12 cellular contexts compared by ENCODE assay signal in genomic region chr19:7986321-7987083, GRCh38. TPM values are rescaled to one million over a fixed set of nuclear protein-coding genes. Genes with fewer than 3 reads are reported as not detected.
DNase-seq lines count a peak whose midpoint lies in the region; ATAC-seq and TF ChIP-seq lines count a peak whose summit lies in the region.
"Had no signal": no experiment of that assay in that cellular context is flagged by ENCODE, and none has a peak within 500 bp of the region (broad histone marks: within the 10 kb centered on the region; RNA-seq: fewer than 3 reads in every experiment).

No MANE protein-coding gene starts in this region.

- POLR2A ChIA-PET in CD4-positive, alpha-beta T cell (lab: Charles Lee), result no interaction called here

- CTCF ChIA-PET in CD4-positive, alpha-beta T cell (lab: Charles Lee), result no interaction called here

- H3K27ac ChIP-seq in 22Rv1 (peak overlapping the region; percentile 8; the same call in 1 of the 2 replicates), lower lobe of right lung (no peak overlapping the region)
- no peak overlapping the region for H3K27ac ChIP-seq in CD4-positive, alpha-beta T cell (ENCODE audit: low read depth, low read length)
- H3K27ac ChIP-seq: HL-60, SK-N-MC had no signal

- H3K36me3 Mint-ChIP-seq in CD4-positive, alpha-beta T cell (ENCODE audit: low read depth), result peaks cover 74% of the 10 kb centered on the region

- intact Hi-C loops in lower lobe of right lung (cut with DNase I), result no loop called here
- intact Hi-C loops in CD4-positive, alpha-beta T cell (cut with DNase I, micrococcal nuclease), result no loop called here

- H3K4me1 ChIP-seq in lower lobe of right lung, result peaks cover 40% of the 10 kb centered on the region

- H3K4me3 ChIP-seq in lower lobe of right lung, result no peak overlapping the region
- H3K4me3 ChIP-seq: SK-N-MC had no signal

- H3K27ac Mint-ChIP-seq in CD4-positive, alpha-beta T cell, result no peak overlapping the region

- no peak overlapping the region for H3K4me3 Mint-ChIP-seq in CD4-positive, alpha-beta T cell
- H3K4me3 Mint-ChIP-seq: central memory CD8-positive, alpha-beta T cell; H9 had no signal

- H3K27me3 Mint-ChIP-seq in CD4-positive, alpha-beta T cell, result no peaks in the 10 kb centered on the region
- H3K27me3 Mint-ChIP-seq: central memory CD8-positive, alpha-beta T cell had no signal

- ATAC-seq in lower lobe of right lung (peak; percentile 37 to 49), HG03097 (IDR thresholded peaks at IDR 0.05; ENCODE audit: low FRiP score, unreplicated experiment) (no peak), GM21367 (IDR thresholded peaks at IDR 0.05; ENCODE audit: unreplicated experiment) (no peak)
- no peak for ATAC-seq in CD4-positive, alpha-beta T cell (ENCODE audit: poor library complexity)

- H3K9me3 Mint-ChIP-seq in CD4-positive, alpha-beta T cell, result no peaks in the 10 kb centered on the region
- H3K9me3 Mint-ChIP-seq: central memory CD8-positive, alpha-beta T cell; H9 had no signal

- no peak for TF ChIP-seq CTCF in 22Rv1 (IDR thresholded peaks at IDR 0.05)
- no peak for TF ChIP-seq CTCF in lower lobe of right lung (IDR thresholded peaks at IDR 0.05)
- no peak for TF ChIP-seq CTCF in CD4-positive, alpha-beta T cell (IDR thresholded peaks at IDR 0.05)

- no peaks in the 10 kb centered on the region for H3K27me3 ChIP-seq in lower lobe of right lung (ENCODE audit: low read depth)
- H3K27me3 ChIP-seq in CD4-positive, alpha-beta T cell (ENCODE audit: control insufficient read depth, insufficient read depth, low read length), result no peaks in the 10 kb centered on the region

- peak; percentile 14 for DNase-seq in HK-2 (ENCODE audit: unreplicated experiment)
- peak; percentile 62 for DNase-seq in cerebellar cortex (ENCODE audit: low spot score)
- DNase-seq in lower lobe of right lung, result peak; percentile 10
- no peak for DNase-seq in CD4-positive, alpha-beta T cell
- no peak for DNase-seq in NCI-H446 (lab: John Stamatoyannopoulos, UW)
- DNase-seq: H9 had no signal

- H3K36me3 ChIP-seq in lower lobe of right lung, result peaks cover 90% of the 10 kb centered on the region

- H3K9me3 ChIP-seq in lower lobe of right lung, result no peaks in the 10 kb centered on the region
- H3K9me3 ChIP-seq in CD4-positive, alpha-beta T cell (ENCODE audit: control insufficient read depth, low read length), result no peaks in the 10 kb centered on the region

- H3K4me1 Mint-ChIP-seq in CD4-positive, alpha-beta T cell (ENCODE audit: low read depth), result peaks cover 16% of the 10 kb centered on the region

RNA-seq across cellular contexts. Expression of gene ELAVL1, which starts 18.9 kb away (rescaled TPM):
- total RNA-seq in lower lobe of right lung, result 66.3 TPM
- 10 to 100 TPM; 17.1 to 20.8 TPM for total RNA-seq in CD4-positive, alpha-beta T cell

RNA-seq across cellular contexts. Expression of gene TIMM44, which starts 43.0 kb away (rescaled TPM):
- total RNA-seq in lower lobe of right lung, result 45.2 TPM
- 10 to 100 TPM; 83.9 to 85.0 TPM for total RNA-seq in CD4-positive, alpha-beta T cell

Comparison
In these comparisons a context has a peak if more than half of its experiments do, and no peak if none do; other contexts are left out.
1. DNase-seq: peak in HK-2 (single experiment), cerebellar cortex (single experiment) and lower lobe of right lung (single experiment); none in CD4-positive, alpha-beta T cell (0 of 10) and NCI-H446 (0 of 2).
2. ATAC-seq: peak in lower lobe of right lung (2 of 2); none in CD4-positive, alpha-beta T cell (single experiment), HG03097 (single experiment) and GM21367 (single experiment).